ENCODE assay signal across 23 cellular contexts in genomic region chrX:24774650-24775049, GRCh38.
DNase-seq lines count a peak whose midpoint lies in the region; ATAC-seq and TF ChIP-seq lines count a peak whose summit lies in the region.
"Had no signal": no experiment of that assay in that cellular context is flagged by ENCODE, and none has a peak within 500 bp of the region (broad histone marks: within the 10 kb centered on the region; RNA-seq: fewer than 3 reads in every experiment).

No MANE protein-coding gene starts in this region.

- no peak overlapping the region for H3K27ac ChIP-seq in PC-3 (ENCODE audit: low read length)
- H3K27ac ChIP-seq in SK-N-SH (ENCODE audit: low read depth in 2 of 2, low read length in 1 of 2) = no peak overlapping the region
- H3K27ac ChIP-seq: C4-2B, HL-60, SJSA1 had no signal

- H3K4me1 ChIP-seq in PC-3 (ENCODE audit: insufficient read depth, low read length) = no peaks in the 10 kb centered on the region; the same call in 1 of the 2 replicates
- H3K4me1 ChIP-seq in SK-N-SH (ENCODE audit: control insufficient read depth in 1 of 2, insufficient read depth in 2 of 2, low read depth in 1 of 2, low read length in 1 of 2) = no peaks in the 10 kb centered on the region
- H3K4me1 ChIP-seq: SJSA1 had no signal

- H3K27ac Mint-ChIP-seq in mesothelial cell of epicardium = peak overlapping the region; percentile 9
- H3K27ac Mint-ChIP-seq: CD8-positive, alpha-beta memory T cell; GM23338 had no signal

- no peaks in the 10 kb centered on the region for H3K9me3 ChIP-seq in PC-3 (ENCODE audit: low read length)
- no peaks in the 10 kb centered on the region for H3K9me3 ChIP-seq in SK-N-SH
- H3K9me3 ChIP-seq: SJSA1 had no signal

- H3K4me3 Mint-ChIP-seq in mesothelial cell of epicardium = no peak overlapping the region
- H3K4me3 Mint-ChIP-seq: CD8-positive, alpha-beta memory T cell; GM23338 had no signal

- DNase-seq in EL = peak; percentile 1
- peak; percentile 13 for DNase-seq in PC-3
- peak; percentile 7 for DNase-seq in epithelial cell of esophagus (ENCODE audit: low read depth)
- DNase-seq in mesothelial cell of epicardium (ENCODE audit: low spot score in 2 of 2, unreplicated experiment in 2 of 2) = no peak
- DNase-seq in DMS79 (lab: John Stamatoyannopoulos, UW) = no peak
- no peak for DNase-seq in SK-N-SH
- no peak for DNase-seq in cardiac septum (ENCODE audit: low spot score)
- DNase-seq in GM20000 (ENCODE audit: low spot score) = no peak
- DNase-seq: CD8-positive, alpha-beta memory T cell; HCEC 1CT; KBM-7; NCI-H1092 treated with DMSO at 0.1 percent for 48 hours; NCI-H146; NCI-H2029; NCI-H226; NCI-H524; NCI-H774; NK-92 treated with Interleukin-12 subunit alpha and Interleukin-12 subunit beta, amount 100 ng/mL, for 24 hours had no signal

- peaks cover 16% of the 10 kb centered on the region for H3K4me1 Mint-ChIP-seq in mesothelial cell of epicardium
- H3K4me1 Mint-ChIP-seq: GM23338 had no signal

- H3K27me3 ChIP-seq in PC-3 (ENCODE audit: low read length) (no peaks in the 10 kb centered on the region), SK-N-SH (ENCODE audit: insufficient read depth) (no peaks in the 10 kb centered on the region)
- H3K27me3 ChIP-seq: SJSA1 had no signal

- CTCF ChIA-PET in PC-3 (lab: Charles Lee) = no interaction called here
- CTCF ChIA-PET in SK-N-SH (lab: Yijun Ruan, JAX) = no interaction called here

- peaks cover 11% of the 10 kb centered on the region for H3K36me3 Mint-ChIP-seq in mesothelial cell of epicardium

- H3K9me2 ChIP-seq in PC-3 (replicated peaks; ENCODE audit: low read length) (no peaks in the 10 kb centered on the region), SK-N-SH (no peaks in the 10 kb centered on the region)

- WGBS in SK-N-SH (ENCODE audit: low lambda C conversion rate) = 56% methylated on average over 2 of the region's 2 CpGs

- TF ChIP-seq RAD21 in SK-N-SH (IDR thresholded peaks at IDR 0.05; ENCODE audit: low read length) = no peak

- no peak overlapping the region for H2AFZ ChIP-seq in PC-3 (ENCODE audit: low read length)
- H2AFZ ChIP-seq in SK-N-SH (ENCODE audit: low read depth) = no peak overlapping the region
- H2AFZ ChIP-seq: GM23338 had no signal

- H3K9me3 Mint-ChIP-seq in mesothelial cell of epicardium = no peaks in the 10 kb centered on the region
- H3K9me3 Mint-ChIP-seq: CD8-positive, alpha-beta memory T cell; GM23338 had no signal

- H3K4me3 ChIP-seq in PC-3 (ENCODE audit: low read length) (no peak overlapping the region), epithelial cell of esophagus (ENCODE audit: low read length) (no peak overlapping the region), SK-N-SH (ENCODE audit: low read depth in 2 of 2, low read length in 1 of 2) (no peak overlapping the region)
- H3K4me3 ChIP-seq: GM12878, GM23338, SJSA1 had no signal

- H4K20me1 ChIP-seq in PC-3 (ENCODE audit: low read length) = no peaks in the 10 kb centered on the region
- H4K20me1 ChIP-seq in SK-N-SH (ENCODE audit: insufficient read depth) = no peaks in the 10 kb centered on the region

- H3F3A ChIP-seq in PC-3 (ENCODE audit: low read length, unreplicated experiment) (no peaks in the 10 kb centered on the region), SK-N-SH (replicated peaks; ENCODE audit: insufficient read depth) (no peaks in the 10 kb centered on the region)

- BruUV-seq in PC-3 (replicated peaks; lab: Mats Ljungman, UMichigan) = no TSS peak

- intact Hi-C loops in PC-3 (cut with micrococcal nuclease) (no loop called here), cardiac septum (cut with DNase I) (no loop called here)

- no peaks in the 10 kb centered on the region for H3K27me3 Mint-ChIP-seq in mesothelial cell of epicardium (ENCODE audit: low read depth)

- TF ChIP-seq EP300 in SK-N-SH (IDR thresholded peaks at IDR 0.05; ENCODE audit: borderline replicate concordance in 1 of 2, low read depth in 1 of 2, low read length in 1 of 2) = no peak

- H3K9ac ChIP-seq in PC-3 (ENCODE audit: low read length) (no peak overlapping the region), SK-N-SH (no peak overlapping the region)

- H3K79me2 ChIP-seq in PC-3 (ENCODE audit: low read length) (no peaks in the 10 kb centered on the region), SK-N-SH (ENCODE audit: insufficient read depth) (no peaks in the 10 kb centered on the region)

- POLR2A ChIA-PET in PC-3 (lab: Charles Lee; ENCODE audit: unreplicated experiment) = no interaction called here
- POLR2A ChIA-PET in SK-N-SH (lab: Yijun Ruan, JAX) = no interaction called here

- H3K36me3 ChIP-seq in PC-3 (ENCODE audit: low read depth, low read length) (peaks cover 18% of the 10 kb centered on the region), SK-N-SH (replicated peaks in 1 of 2; ENCODE audit: control insufficient read depth in 1 of 2, insufficient read depth in 2 of 2, low read length in 1 of 2) (peaks cover 4% of the 10 kb centered on the region in 2 experiments)
- H3K36me3 ChIP-seq: SJSA1 had no signal

- ATAC-seq in PC-3 = no peak
- ATAC-seq: GM12878, GM23338 had no signal

- no peak for TF ChIP-seq CTCF in PC-3 (conservative IDR thresholded peaks at IDR 0.05; ENCODE audit: low read depth, low read length)
- TF ChIP-seq CTCF in epithelial cell of esophagus (IDR thresholded peaks at IDR 0.05; ENCODE audit: insufficient read depth, low read depth, low read length, missing control alignments) = no peak
- TF ChIP-seq CTCF in mesothelial cell of epicardium (IDR thresholded peaks at IDR 0.05; ENCODE audit: unreplicated experiment) = no peak
- no peak for TF ChIP-seq CTCF in SK-N-SH (IDR thresholded peaks at IDR 0.05)
- no peak for TF ChIP-seq CTCF in GM20000 (IDR thresholded peaks at IDR 0.05; ENCODE audit: extremely low read depth, missing control alignments)

- H3K4me2 ChIP-seq in PC-3 (ENCODE audit: low read length) (no peak overlapping the region), SK-N-SH (no peak overlapping the region)
- H3K4me2 ChIP-seq: GM23338 had no signal

TF ChIP-seq in SK-N-SH, 30 proteins besides CTCF, POLR2A, EP300 and RAD21:
- no peak for TF ChIP-seq GATA2 (CRISPR knock-in tag; IDR thresholded peaks at IDR 0.05)
- TF ChIP-seq, protein P1, sequence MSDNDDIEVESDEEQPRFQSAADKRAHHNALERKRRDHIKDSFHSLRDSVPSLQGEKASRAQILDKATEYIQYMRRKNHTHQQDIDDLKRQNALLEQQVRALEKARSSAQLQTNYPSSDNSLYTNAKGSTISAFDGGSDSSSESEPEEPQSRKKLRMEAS (IDR thresholded peaks at IDR 0.05; ENCODE audit: low read depth) = no peak
- TF ChIP-seq, protein P2, sequence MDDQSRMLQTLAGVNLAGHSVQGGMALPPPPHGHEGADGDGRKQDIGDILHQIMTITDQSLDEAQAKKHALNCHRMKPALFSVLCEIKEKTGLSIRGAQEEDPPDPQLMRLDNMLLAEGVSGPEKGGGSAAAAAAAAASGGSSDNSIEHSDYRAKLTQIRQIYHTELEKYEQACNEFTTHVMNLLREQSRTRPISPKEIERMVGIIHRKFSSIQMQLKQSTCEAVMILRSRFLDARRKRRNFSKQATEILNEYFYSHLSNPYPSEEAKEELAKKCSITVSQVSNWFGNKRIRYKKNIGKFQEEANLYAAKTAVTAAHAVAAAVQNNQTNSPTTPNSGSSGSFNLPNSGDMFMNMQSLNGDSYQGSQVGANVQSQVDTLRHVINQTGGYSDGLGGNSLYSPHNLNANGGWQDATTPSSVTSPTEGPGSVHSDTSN (IDR thresholded peaks at IDR 0.05) = no peak
- no peak for TF ChIP-seq USF1 (IDR thresholded peaks at IDR 0.05; ENCODE audit: borderline replicate concordance, low read depth)
- TF ChIP-seq IRF3 (IDR thresholded peaks at IDR 0.05; ENCODE audit: low read depth, low read length) = no peak

Comparison
In these comparisons a context has a peak if more than half of its experiments do, and no peak if none do; other contexts are left out.
1. DNase-seq: peak in EL (single experiment), PC-3 (single experiment) and epithelial cell of esophagus (single experiment); none in mesothelial cell of epicardium (0 of 2), DMS79 (single experiment), SK-N-SH (single experiment), cardiac septum (single experiment) and GM20000 (single experiment).